ENCODE assay signal across 8 cellular contexts in genomic region chr9:105694320-105694847, GRCh38. TPM values are rescaled to one million over a fixed set of nuclear protein-coding genes. Genes with fewer than 3 reads are reported as not detected.
DNase-seq lines count a peak whose midpoint lies in the region; ATAC-seq and TF ChIP-seq lines count a peak whose summit lies in the region.

TMEM38B (plus strand) TSS chr9:105694541; CDS start chr9:105694661, 120 bp downstream.

- peak within 1 kb of the TSS; percentile 85 for H3K9ac ChIP-seq in IMR-90 (ENCODE audit: low read depth, low read length)

- POLR2A ChIA-PET in IMR-90 (lab: Charles Lee; ENCODE audit: unreplicated experiment): interaction anchor here (0.6 kb wide), 1 partner anchor 252 kb away, joined by 9 read pairs; no protein-coding TSS in a partner anchor

- WGBS in IMR-90 (ENCODE audit: extremely low coverage in 2 of 2, insufficient read length in 1 of 2), 2 experiments: 0% methylated on average over 7 of the region's 64 CpGs; no CpG with 5 or more reads in 1 of the 2 experiments
- WGBS in stomach, 5 donors: 0 to 1% (median 0%) methylated on average over 38 to 64 of the region's 64 CpGs

- peak; percentile 69 for ATAC-seq in GM21619 (IDR thresholded peaks at IDR 0.05; ENCODE audit: unreplicated experiment)
- ATAC-seq in IMR-90 (ENCODE audit: low read depth): peak; percentile 95

- H3K4me1 Mint-ChIP-seq in activated T-helper 2 cell treated with anti-CD3 and anti-CD28 coated beads, Interferon-gamma antibody, Interleukin-2, Interleukin-4, amounts not matched to agents 10 μg/mL and 5 μg/mL and 100 μg/mL, durations not matched to agents 14 hours and 24 hours and 36 hours (ENCODE audit: low read depth): peaks cover 13% of the 10 kb centered on the region
- H3K4me1 Mint-ChIP-seq in neural crest cell: peaks cover 28% of the 10 kb centered on the region

- H3K18ac ChIP-seq in IMR-90 (ENCODE audit: low read depth, low read length): no peak within 1 kb of the TSS

- H4K20me1 ChIP-seq in IMR-90 (ENCODE audit: insufficient read depth, low read length): no peaks in the 10 kb centered on the region

- peak within 1 kb of the TSS; percentile 50; the same call in 1 of the 2 replicates for H3K4ac ChIP-seq in IMR-90 (ENCODE audit: low read depth, low read length)

- H3K27me3 ChIP-seq in IMR-90 (ENCODE audit: control insufficient read depth, insufficient read depth, low read length) (peaks cover 13% of the 10 kb centered on the region), Peyer's patch (no peaks in the 10 kb centered on the region), stomach (peaks cover 0 to 32% (median 0%) of the 10 kb centered on the region in 3 donors)

- H3K27me3 Mint-ChIP-seq in activated T-helper 2 cell treated with anti-CD3 and anti-CD28 coated beads, Interferon-gamma antibody, Interleukin-2, Interleukin-4, amounts not matched to agents 10 μg/mL and 5 μg/mL and 100 μg/mL, durations not matched to agents 14 hours and 24 hours and 36 hours (ENCODE audit: low read depth): peaks cover 26% of the 10 kb centered on the region
- peaks cover 46% of the 10 kb centered on the region for H3K27me3 Mint-ChIP-seq in neural crest cell (ENCODE audit: low read depth)

- H2BK15ac ChIP-seq in IMR-90 (ENCODE audit: low read depth, low read length): no peak within 1 kb of the TSS

- dilution Hi-C loops in IMR-90 (cut with HindIII; ENCODE audit: low sequenced_read_pairs, unreplicated experiment): no loop called here

- no peak within 1 kb of the TSS for H2AK5ac ChIP-seq in IMR-90 (ENCODE audit: low read depth, low read length)

- no peak within 1 kb of the TSS for H2BK5ac ChIP-seq in IMR-90 (ENCODE audit: low read depth, low read length, poor library complexity, severe bottlenecking)

- no peaks in the 10 kb centered on the region for H3K79me1 ChIP-seq in IMR-90 (ENCODE audit: low read depth in 1 of 2, low read length in 2 of 2)

- H3K4me3 ChIP-seq in IMR-90 (ENCODE audit: insufficient read depth, low read depth, low read length): peak within 1 kb of the TSS; percentile 98
- H3K4me3 ChIP-seq in Peyer's patch: peak within 1 kb of the TSS; percentile 77 to 97 (median 82)
- H3K4me3 ChIP-seq in fibroblast of villous mesenchyme (ENCODE audit: low read depth, low read length): peak within 1 kb of the TSS; percentile 82
- H3K4me3 ChIP-seq in stomach: peak within 1 kb of the TSS; percentile 70 to 98 (median 84)

- peak; percentile 94 for DNase-seq in Daoy (ENCODE audit: low read depth)
- peak; percentile 58 for DNase-seq in IMR-90
- DNase-seq in Peyer's patch: peak; percentile 77 to 91 (median 88)
- peak; percentile 73 for DNase-seq in activated T-helper 2 cell treated with anti-CD3 and anti-CD28 coated beads, Interferon-gamma antibody, Interleukin-2, Interleukin-4, amounts not matched to agents 10 μg/mL and 5 μg/mL and 100 μg/mL, durations not matched to agents 14 hours and 24 hours and 36 hours (ENCODE audit: low spot score)
- DNase-seq in fibroblast of villous mesenchyme (ENCODE audit: low read depth): peak; percentile 62
- DNase-seq in neural crest cell (ENCODE audit: low read depth, low spot score): peak; percentile 75
- peak; percentile 86 for DNase-seq in stomach

- no peak within 1 kb of the TSS for H4K5ac ChIP-seq in IMR-90 (ENCODE audit: low read depth, low read length)

- no peaks in the 10 kb centered on the region for H3K9me3 Mint-ChIP-seq in activated T-helper 2 cell treated with anti-CD3 and anti-CD28 coated beads, Interferon-gamma antibody, Interleukin-2, Interleukin-4, amounts not matched to agents 10 μg/mL and 5 μg/mL and 100 μg/mL, durations not matched to agents 14 hours and 24 hours and 36 hours
- no peaks in the 10 kb centered on the region for H3K9me3 Mint-ChIP-seq in neural crest cell

- H3K36me3 ChIP-seq in IMR-90 (ENCODE audit: control insufficient read depth, insufficient read depth, low read length) (no peaks in the 10 kb centered on the region), Peyer's patch (no peaks in the 10 kb centered on the region), stomach (no peaks in the 10 kb centered on the region)

- no peak within 1 kb of the TSS for H2BK20ac ChIP-seq in IMR-90 (ENCODE audit: low read depth, low read length)

- H3K56ac ChIP-seq in IMR-90 (ENCODE audit: extremely low read depth, insufficient read depth, low read length): no peak within 1 kb of the TSS

- peak within 1 kb of the TSS; percentile 83 for H3K4me3 Mint-ChIP-seq in activated T-helper 2 cell treated with anti-CD3 and anti-CD28 coated beads, Interferon-gamma antibody, Interleukin-2, Interleukin-4, amounts not matched to agents 10 μg/mL and 5 μg/mL and 100 μg/mL, durations not matched to agents 14 hours and 24 hours and 36 hours (ENCODE audit: low read depth)
- H3K4me3 Mint-ChIP-seq in neural crest cell: peak within 1 kb of the TSS; percentile 95

- peak within 1 kb of the TSS; percentile 73 for H3K23ac ChIP-seq in IMR-90 (ENCODE audit: low read depth, low read length)

- H3K9me3 ChIP-seq in IMR-90 (ENCODE audit: control insufficient read depth, insufficient read depth, low read length) (no peaks in the 10 kb centered on the region), Peyer's patch (no peaks in the 10 kb centered on the region), stomach (no peaks in the 10 kb centered on the region)

- no peak within 1 kb of the TSS for H2AK9ac ChIP-seq in IMR-90 (replicated peaks; ENCODE audit: low read depth, low read length, poor library complexity)

- no TSS peak for BruUV-seq in IMR-90 (replicated peaks; lab: Mats Ljungman, UMichigan)

- H3K14ac ChIP-seq in IMR-90 (replicated peaks; ENCODE audit: low read depth, low read length): no peak within 1 kb of the TSS

- H3K4me1 ChIP-seq in IMR-90 (ENCODE audit: control insufficient read depth, insufficient read depth, low read length): no peaks in the 10 kb centered on the region
- peaks cover 0 to 9% (median 4%) of the 10 kb centered on the region in 4 donors for H3K4me1 ChIP-seq in Peyer's patch
- H3K4me1 ChIP-seq in stomach: peaks cover 6 to 30% (median 15%) of the 10 kb centered on the region in 4 donors

- TF ChIP-seq RAD21 in IMR-90 (IDR thresholded peaks at IDR 0.05; ENCODE audit: low read length): no peak

- peaks cover 3% of the 10 kb centered on the region for H3K36me3 Mint-ChIP-seq in activated T-helper 2 cell treated with anti-CD3 and anti-CD28 coated beads, Interferon-gamma antibody, Interleukin-2, Interleukin-4, amounts not matched to agents 10 μg/mL and 5 μg/mL and 100 μg/mL, durations not matched to agents 14 hours and 24 hours and 36 hours (ENCODE audit: low read depth)
- no peaks in the 10 kb centered on the region for H3K36me3 Mint-ChIP-seq in neural crest cell (ENCODE audit: low read depth)

- no peak for TF ChIP-seq CTCF in IMR-90 (conservative IDR thresholded peaks at IDR 0.05; ENCODE audit: low read depth, low read length)
- no peak for TF ChIP-seq CTCF in Peyer's patch (IDR thresholded peaks at IDR 0.05)
- no peak for TF ChIP-seq CTCF in fibroblast of villous mesenchyme (IDR thresholded peaks at IDR 0.05; ENCODE audit: insufficient read depth, low read depth, low read length)
- TF ChIP-seq CTCF in neural crest cell (conservative IDR thresholded peaks at IDR 0.05): no peak
- TF ChIP-seq CTCF in stomach (IDR thresholded peaks at IDR 0.05): no peak

- TF ChIP-seq EP300 in stomach (IDR thresholded peaks at IDR 0.05): no peak

- in situ Hi-C loops in IMR-90 (cut with MboI; ENCODE audit: low sequenced_read_pairs): no loop called here

- CTCF ChIA-PET in IMR-90 (lab: Yijun Ruan, JAX): interaction anchor here (1.0 kb wide), 1 partner anchor 23 kb away, joined by 3 read pairs; no protein-coding TSS in a partner anchor

- H4K8ac ChIP-seq in IMR-90 (ENCODE audit: low read depth in 2 of 2, low read length in 2 of 2): peak within 1 kb of the TSS; percentile 62 to 72; a peak in 2 of 4 replicates

- TF ChIP-seq POLR2A in IMR-90 (IDR thresholded peaks at IDR 0.05; ENCODE audit: low read depth, low read length): no peak
- peak; percentile 25 to 50 for TF ChIP-seq POLR2A in Peyer's patch (IDR thresholded peaks at IDR 0.05)
- no peak for TF ChIP-seq POLR2A in stomach (IDR thresholded peaks at IDR 0.05)

- intact Hi-C loops in IMR-90 (cut with micrococcal nuclease): loop anchor here (2.0 kb wide), 1 partner anchor 268 kb away; no protein-coding TSS in a partner anchor
- intact Hi-C loops in activated T-helper 2 cell treated with anti-CD3 and anti-CD28 coated beads, Interferon-gamma antibody, Interleukin-2, Interleukin-4, amounts not matched to agents 10 μg/mL and 5 μg/mL and 100 μg/mL, durations not matched to agents 14 hours and 24 hours and 36 hours (cut with micrococcal nuclease): loop anchor here (5.0 to 10.0 kb wide), 5 partner anchors 137 to 1600 kb away; partner anchors contain the start of genes FKTN, FSD1L, NIPSNAP3B and SLC44A1
- intact Hi-C loops in stomach (cut with DNase I; ENCODE audit: low total_unique reads): no loop called here

- peak within 1 kb of the TSS; percentile 53 for H3K27ac Mint-ChIP-seq in activated T-helper 2 cell treated with anti-CD3 and anti-CD28 coated beads, Interferon-gamma antibody, Interleukin-2, Interleukin-4, amounts not matched to agents 10 μg/mL and 5 μg/mL and 100 μg/mL, durations not matched to agents 14 hours and 24 hours and 36 hours
- no peak within 1 kb of the TSS for H3K27ac Mint-ChIP-seq in neural crest cell (ENCODE audit: unreplicated experiment)

- H3K9me1 ChIP-seq in IMR-90 (ENCODE audit: insufficient read depth, low read length): no peaks in the 10 kb centered on the region

- H2BK120ac ChIP-seq in IMR-90 (ENCODE audit: low read depth, low read length): no peak within 1 kb of the TSS

- peak within 1 kb of the TSS; percentile 100 for H3K4me2 ChIP-seq in IMR-90 (ENCODE audit: low read depth, low read length)

- H4K91ac ChIP-seq in IMR-90 (ENCODE audit: insufficient read depth, low read depth, low read length): no peak within 1 kb of the TSS

- peak within 1 kb of the TSS; percentile 60 for H3K27ac ChIP-seq in IMR-90 (ENCODE audit: insufficient read depth, low read length)
- peak within 1 kb of the TSS; percentile 59 to 82 (median 74) for H3K27ac ChIP-seq in Peyer's patch
- peak within 1 kb of the TSS; percentile 72 to 87 (median 84) for H3K27ac ChIP-seq in stomach

- H2AFZ ChIP-seq in IMR-90 (replicated peaks; ENCODE audit: low read length, poor library complexity): peak within 1 kb of the TSS; percentile 97

RNA-seq across cellular contexts. Expression of gene TMEM38B, which starts in this region (rescaled TPM):
- total RNA-seq in Daoy (2014; rRNA removed; shearing (Covaris generic)): 34.7 and 64.2 TPM in 2 replicates
- 11.5 and 12.5 TPM in 2 replicates for total RNA-seq in IMR-90 (2012; rRNA removed)
- polyA plus RNA-seq in IMR-90 (2012; rRNA removed): 3.3 and 3.4 TPM in 2 replicates
- polyA plus RNA-seq in IMR-90 (2012; cell fraction: cytosol; rRNA removed): 1.3 and 2.0 TPM in 2 replicates
- polyA plus RNA-seq in IMR-90 (2012; cell fraction: nucleus; rRNA removed; ENCODE audit: low replicate concordance): 0.39 and 1.9 TPM in 2 replicates
- 10 to 100 TPM in 3 of 4 donors, 1 to 10 TPM in 1; 9.9 to 18.0 (median 12.5) TPM for total RNA-seq in Peyer's patch
- total RNA-seq in activated T-helper 2 cell treated with anti-CD3 and anti-CD28 coated beads, Interferon-gamma antibody, Interleukin-2, Interleukin-4, amounts not matched to agents 10 μg/mL and 5 μg/mL and 100 μg/mL, durations not matched to agents 14 hours and 24 hours and 36 hours: 11.3 and 13.1 TPM in 2 replicates
- 11.0 and 20.7 TPM in 2 replicates for total RNA-seq in fibroblast of villous mesenchyme
- total RNA-seq in neural crest cell: 34.1 and 34.9 TPM in 2 replicates
- total RNA-seq in stomach: 10 to 100 TPM in 3 of 5 donors, 1 to 10 TPM in 1, under 1 TPM in 1; 0.87 to 26.8 (median 15.4) TPM
- polyA plus RNA-seq in stomach: 1 to 10 TPM; 1.7 to 3.8 (median 3.1) TPM

Comparison
In these comparisons a context has a peak if more than half of its experiments do, and no peak if none do; other contexts are left out.
1. Peak in every context shown above with its lines: DNase-seq, ATAC-seq, H3K4me3 ChIP-seq and H3K27ac ChIP-seq.
2. POLR2A ChIP-seq: peak in Peyer's patch (2 of 2); none in IMR-90 (single experiment) and stomach (0 of 4).